ENCODE assay signal across 31 cellular contexts in genomic region chr14:74908861-74909341, GRCh38. TPM values are rescaled to one million over a fixed set of nuclear protein-coding genes. Genes with fewer than 3 reads are reported as not detected.
"Had no signal": no experiment of that assay in that cellular context is flagged by ENCODE, and none has a peak within 500 bp of the region (broad histone marks: within the 10 kb centered on the region; RNA-seq: fewer than 3 reads in every experiment).

No MANE protein-coding gene starts in this region.

- ATAC-seq: effector memory CD8-positive, alpha-beta T cell; gastroesophageal sphincter; left lung; right lobe of liver had no signal

- H3K9me3 Mint-ChIP-seq: activated naive CD4-positive, alpha-beta T cell treated with anti-CD3 and anti-CD28 coated beads, Interleukin-2, amount 10 ng/mL, durations not matched to agents 7 days and 5 days; activated naive CD8-positive, alpha-beta T cell treated with anti-CD3 and anti-CD28 coated beads, Interleukin-2, amount 10 ng/mL, durations not matched to agents 7 days and 5 days; brain; effector memory CD8-positive, alpha-beta T cell; immature natural killer cell; nephron; stimulated activated naive CD8-positive, alpha-beta T cell treated with anti-CD3 and anti-CD28 coated beads, Interleukin-15, Interleukin-2, amounts not matched to agents 100 ng/mL and 50 ng/mL, for 24 hours had no signal

- H3K36me3 Mint-ChIP-seq: immature natural killer cell had no signal

- H3K36me3 ChIP-seq: colonic mucosa, right lobe of liver, uterus had no signal

- H3K27me3 ChIP-seq: ascending aorta, cardiac muscle cell, colonic mucosa, gastroesophageal sphincter, left lung, right lobe of liver, uterus had no signal

- H3K27ac Mint-ChIP-seq: activated naive CD4-positive, alpha-beta T cell treated with anti-CD3 and anti-CD28 coated beads, Interleukin-2, amount 10 ng/mL, durations not matched to agents 7 days and 5 days; immature natural killer cell; stimulated activated naive CD8-positive, alpha-beta T cell treated with anti-CD3 and anti-CD28 coated beads, Interleukin-15, Interleukin-2, amounts not matched to agents 100 ng/mL and 50 ng/mL, for 24 hours had no signal

- DNase-seq: activated CD4-positive, alpha-beta T cell treated with anti-CD3 and anti-CD28 coated beads for 4 hours; activated CD4-positive, alpha-beta T cell treated with anti-CD3 and anti-CD28 coated beads, Interleukin-2, amount 50 U/mL, for 4 hours; activated gamma-delta T cell; activated naive CD4-positive, alpha-beta T cell treated with anti-CD3 and anti-CD28 coated beads, Interleukin-2, amount 10 ng/mL, durations not matched to agents 7 days and 5 days; activated naive CD8-positive, alpha-beta T cell treated with anti-CD3 and anti-CD28 coated beads, Interleukin-2, amount 10 ng/mL, durations not matched to agents 7 days and 5 days; cerebellar nuclear complex; colonic mucosa; effector memory CD8-positive, alpha-beta T cell; hypothalamus; immature natural killer cell; left lung; nucleus accumbens; right lobe of liver; stimulated activated CD4-positive, alpha-beta T cell treated with anti-CD3 and anti-CD28 coated beads, Interleukin-4, amount 100 ng/mL, for 1 hour; trophoblast cell; uterus had no signal

- H3K27me3 Mint-ChIP-seq: activated naive CD8-positive, alpha-beta T cell treated with anti-CD3 and anti-CD28 coated beads, Interleukin-2, amount 10 ng/mL, durations not matched to agents 7 days and 5 days; effector memory CD8-positive, alpha-beta T cell; stimulated activated naive CD8-positive, alpha-beta T cell treated with anti-CD3 and anti-CD28 coated beads, Interleukin-15, Interleukin-2, amounts not matched to agents 100 ng/mL and 50 ng/mL, for 24 hours had no signal

- H3K4me3 Mint-ChIP-seq: activated naive CD4-positive, alpha-beta T cell treated with anti-CD3 and anti-CD28 coated beads, Interleukin-2, amount 10 ng/mL, durations not matched to agents 7 days and 5 days; activated naive CD8-positive, alpha-beta T cell treated with anti-CD3 and anti-CD28 coated beads, Interleukin-2, amount 10 ng/mL, durations not matched to agents 7 days and 5 days; brain; effector memory CD8-positive, alpha-beta T cell; immature natural killer cell; nephron; stimulated activated naive CD8-positive, alpha-beta T cell treated with anti-CD3 and anti-CD28 coated beads, Interleukin-15, Interleukin-2, amounts not matched to agents 100 ng/mL and 50 ng/mL, for 24 hours had no signal

- H3K4me3 ChIP-seq: ascending aorta, cardiac muscle cell, colonic mucosa, gastroesophageal sphincter, left lung, lung, right lobe of liver, thoracic aorta, uterus had no signal

- H3K4me1 ChIP-seq: ascending aorta had no signal

- FAIRE-seq: endothelial cell of umbilical vein had no signal

- H3K9me3 ChIP-seq: ascending aorta, colonic mucosa, gastroesophageal sphincter, left lung, right lobe of liver, thoracic aorta, uterus had no signal

- H3K4me1 Mint-ChIP-seq: brain had no signal

RNA-seq across cellular contexts. Expression of gene PROX2, which starts 33.0 kb away (rescaled TPM):
- total RNA-seq: ascending aorta, cardiac muscle cell, colonic mucosa, endothelial cell of umbilical vein, fibroblast of lung, fibroblast of villous mesenchyme, kidney epithelial cell, mesenteric fat pad, right lobe of liver, skeletal muscle tissue, subcutaneous adipose tissue, thoracic aorta, uterus had no signal
